In genomic region chr6:13423292-13423691, GRCh38 we compare ENCODE assay signal across 12 cellular contexts.
DNase-seq lines count a peak whose midpoint lies in the region; ATAC-seq and TF ChIP-seq lines count a peak whose summit lies in the region.
"Had no signal": no experiment of that assay in that cellular context is flagged by ENCODE, and none has a peak within 500 bp of the region (broad histone marks: within the 10 kb centered on the region; RNA-seq: fewer than 3 reads in every experiment).

No MANE protein-coding gene starts in this region.

- peaks cover 12% of the 10 kb centered on the region for H3K9me1 ChIP-seq in IMR-90 (ENCODE audit: insufficient read depth, low read length)

- intact Hi-C loops in IMR-90 (cut with micrococcal nuclease) (no loop called here), dorsolateral prefrontal cortex (cut with DNase I) (no loop called here)
- intact Hi-C loops in activated CD4-positive, alpha-beta T cell treated with anti-CD3 and anti-CD28 coated beads for 36 hours (cut with DNase I, micrococcal nuclease) = no loop called here

- no peak for TF ChIP-seq POLR2A in IMR-90 (IDR thresholded peaks at IDR 0.05; ENCODE audit: low read depth, low read length)

- no peak overlapping the region for H3K9ac ChIP-seq in IMR-90 (ENCODE audit: low read depth, low read length)
- H3K9ac ChIP-seq in stomach smooth muscle (ENCODE audit: low read length in 2 of 2) = peak overlapping the region in 1 of 2 donors; percentile 47

- no peak overlapping the region for H3K27ac ChIP-seq in IMR-90 (ENCODE audit: insufficient read depth, low read length)
- H3K27ac ChIP-seq in dorsolateral prefrontal cortex = peak overlapping the region in 40 of 59 donors; percentile 9 to 95 (median 74)
- peak overlapping the region; percentile 41 to 75 for H3K27ac ChIP-seq in lung (ENCODE audit: low read depth in 1 of 2, low read length in 1 of 2)
- peak overlapping the region; percentile 91 for H3K27ac ChIP-seq in stomach smooth muscle (ENCODE audit: low read length)

- no peak overlapping the region for H3K4me2 ChIP-seq in IMR-90 (ENCODE audit: low read depth, low read length)

- peak overlapping the region in 1 of 2 experiments; percentile 53; a peak in 1 of 4 replicates for H4K8ac ChIP-seq in IMR-90 (ENCODE audit: low read depth in 2 of 2, low read length in 2 of 2)

- H3K36me3 Mint-ChIP-seq in activated CD4-positive, alpha-beta T cell treated with anti-CD3 and anti-CD28 coated beads for 36 hours (ENCODE audit: low read depth) = no peaks in the 10 kb centered on the region

- H3K4me1 ChIP-seq in IMR-90 (ENCODE audit: control insufficient read depth, insufficient read depth, low read length) (peaks cover 19% of the 10 kb centered on the region), lung (ENCODE audit: control insufficient read depth in 2 of 2, insufficient read depth in 2 of 2, low read length in 2 of 2) (peaks cover 33 to 43% of the 10 kb centered on the region in 2 donors), stomach smooth muscle (ENCODE audit: control insufficient read depth, insufficient read depth, low read length) (peaks cover 81% of the 10 kb centered on the region)

- H2BK20ac ChIP-seq in IMR-90 (ENCODE audit: low read depth, low read length) = no peak overlapping the region

- no peak for TF ChIP-seq RAD21 in IMR-90 (IDR thresholded peaks at IDR 0.05; ENCODE audit: low read length)

- H3K9me3 Mint-ChIP-seq in activated CD4-positive, alpha-beta T cell treated with anti-CD3 and anti-CD28 coated beads for 36 hours (ENCODE audit: low read depth) = no peaks in the 10 kb centered on the region

- no TSS peak for BruUV-seq in IMR-90 (replicated peaks; lab: Mats Ljungman, UMichigan)

- H2BK5ac ChIP-seq in IMR-90 (ENCODE audit: low read depth, low read length, poor library complexity, severe bottlenecking) = no peak overlapping the region

- H3K36me3 ChIP-seq in IMR-90 (ENCODE audit: control insufficient read depth, insufficient read depth, low read length) (no peaks in the 10 kb centered on the region), lung (ENCODE audit: control insufficient read depth in 2 of 2, insufficient read depth in 2 of 2, low read length in 2 of 2) (no peaks in the 10 kb centered on the region), stomach smooth muscle (ENCODE audit: control insufficient read depth in 2 of 2, insufficient read depth in 2 of 2, low read length in 2 of 2) (no peaks in the 10 kb centered on the region)

- no peak for TF ChIP-seq CTCF in IMR-90 (conservative IDR thresholded peaks at IDR 0.05; ENCODE audit: low read depth, low read length)
- TF ChIP-seq CTCF in dorsolateral prefrontal cortex (IDR thresholded peaks at IDR 0.05 in 54 of 56, conservative IDR thresholded peaks at IDR 0.05 in 2 of 56; ENCODE audit: low read depth in 1 of 56, partially characterized antibody in 56 of 56) = no peak
- no peak for TF ChIP-seq CTCF in lung (IDR thresholded peaks at IDR 0.05; ENCODE audit: control extremely low read depth, extremely low read depth)

- no peak overlapping the region for H2BK120ac ChIP-seq in IMR-90 (ENCODE audit: low read depth, low read length)

- CTCF ChIA-PET in IMR-90 (lab: Yijun Ruan, JAX) = no interaction called here
- CTCF ChIA-PET in activated CD4-positive, alpha-beta T cell treated with anti-CD3 and anti-CD28 coated beads for 36 hours (lab: Charles Lee) = interaction anchor here (0.7 to 1.3 kb wide), 2 partner anchors 66 to 94 kb away, joined by 3 to 7 read pairs; no protein-coding TSS in a partner anchor

- ATAC-seq in IMR-90 (ENCODE audit: low read depth) = no peak
- ATAC-seq in lung (ENCODE audit: insufficient read depth, low FRiP score) = no peak
- ATAC-seq in HG02885 (IDR thresholded peaks at IDR 0.05; ENCODE audit: poor library complexity, unreplicated experiment) = no peak
- ATAC-seq in activated CD4-positive, alpha-beta T cell treated with anti-CD3 and anti-CD28 coated beads for 36 hours = no peak
- ATAC-seq: activated CD8-positive, alpha-beta T cell treated with anti-CD3 and anti-CD28 coated beads, Interleukin-2, amount 10 ng/mL, durations not matched to agents 7 days and 5 days had no signal

- H3K4me1 Mint-ChIP-seq in activated CD4-positive, alpha-beta T cell treated with anti-CD3 and anti-CD28 coated beads for 36 hours = peaks cover 54% of the 10 kb centered on the region

- POLR2A ChIA-PET in IMR-90 (lab: Charles Lee; ENCODE audit: unreplicated experiment) = no interaction called here
- POLR2A ChIA-PET in activated CD4-positive, alpha-beta T cell treated with anti-CD3 and anti-CD28 coated beads for 36 hours (lab: Charles Lee) = no interaction called here

- H2BK15ac ChIP-seq in IMR-90 (ENCODE audit: low read depth, low read length) = no peak overlapping the region

- DNase-seq in IMR-90 (no peak), dorsolateral prefrontal cortex (no peak), lung (ENCODE audit: low spot score) (no peak), germinal center (ENCODE audit: low spot score) (no peak)
- no peak for DNase-seq in activated CD4-positive, alpha-beta T cell treated with anti-CD3 and anti-CD28 coated beads for 36 hours
- DNase-seq: activated CD8-positive, alpha-beta T cell treated with anti-CD3 and anti-CD28 coated beads, Interleukin-2, amount 10 ng/mL, durations not matched to agents 7 days and 5 days; NCI-H187; NCI-H524; stimulated activated CD4-positive, alpha-beta T cell treated with anti-CD3 and anti-CD28 coated beads, Interleukin-2, amount 100 ng/mL, for 48 hours; stimulated activated CD8-positive, alpha-beta memory T cell treated with anti-CD3 and anti-CD28 coated beads, Interleukin-4, amount 100 ng/mL, for 48 hours had no signal

- H3K23ac ChIP-seq in IMR-90 (ENCODE audit: low read depth, low read length) = peak overlapping the region; percentile 36; the same call in 1 of the 2 replicates

- H2AK5ac ChIP-seq in IMR-90 (ENCODE audit: low read depth, low read length) = no peak overlapping the region; the same call in 1 of the 2 replicates

- 0 out of 2 replicates have a peak overlapping the region, but pooled peaks have one; percentile 7 for H3K14ac ChIP-seq in IMR-90 (replicated peaks; ENCODE audit: low read depth, low read length)

- H2AK9ac ChIP-seq in IMR-90 (replicated peaks; ENCODE audit: low read depth, low read length, poor library complexity) = peak overlapping the region; percentile 79

- dilution Hi-C loops in IMR-90 (cut with HindIII; ENCODE audit: low sequenced_read_pairs, unreplicated experiment) = no loop called here

- H3K9me3 ChIP-seq in IMR-90 (ENCODE audit: control insufficient read depth, insufficient read depth, low read length) (no peaks in the 10 kb centered on the region), lung (ENCODE audit: control insufficient read depth in 2 of 2, insufficient read depth in 1 of 2, low read length in 1 of 2) (no peaks in the 10 kb centered on the region), stomach smooth muscle (ENCODE audit: control insufficient read depth in 2 of 2, low read length in 2 of 2) (no peaks in the 10 kb centered on the region)

- no peak overlapping the region for H3K27ac Mint-ChIP-seq in activated CD4-positive, alpha-beta T cell treated with anti-CD3 and anti-CD28 coated beads for 36 hours
- H3K27ac Mint-ChIP-seq: activated CD8-positive, alpha-beta T cell treated with anti-CD3 and anti-CD28 coated beads, Interleukin-2, amount 10 ng/mL, durations not matched to agents 7 days and 5 days had no signal

- WGBS in IMR-90 (ENCODE audit: extremely low coverage in 2 of 2, insufficient read length in 1 of 2), 2 experiments = no CpG with 5 or more reads among the region's 8 CpGs
- WGBS in lung, 2 donors = 91 to 95% methylated on average over 8 of the region's 8 CpGs

- peaks cover 0 to 12% of the 10 kb centered on the region in 2 experiments; a peak in 1 of 4 replicates for H3K79me1 ChIP-seq in IMR-90 (ENCODE audit: low read depth in 1 of 2, low read length in 2 of 2)

- H3K27me3 ChIP-seq in IMR-90 (ENCODE audit: control insufficient read depth, insufficient read depth, low read length) (no peaks in the 10 kb centered on the region), dorsolateral prefrontal cortex (no peaks in the 10 kb centered on the region), lung (ENCODE audit: control insufficient read depth, insufficient read depth) (no peaks in the 10 kb centered on the region), stomach smooth muscle (ENCODE audit: control insufficient read depth in 1 of 2, insufficient read depth in 2 of 2, low read length in 2 of 2) (no peaks in the 10 kb centered on the region)

- H3K27me3 Mint-ChIP-seq in activated CD4-positive, alpha-beta T cell treated with anti-CD3 and anti-CD28 coated beads for 36 hours = peaks cover 5% of the 10 kb centered on the region

- no peak overlapping the region for H3K56ac ChIP-seq in IMR-90 (ENCODE audit: extremely low read depth, insufficient read depth, low read length)

- H4K91ac ChIP-seq in IMR-90 (ENCODE audit: insufficient read depth, low read depth, low read length) = no peak overlapping the region

- H2AFZ ChIP-seq in IMR-90 (replicated peaks; ENCODE audit: low read length, poor library complexity) = no peak overlapping the region

- H3K4me3 ChIP-seq in IMR-90 (ENCODE audit: insufficient read depth, low read depth, low read length) (no peak overlapping the region), dorsolateral prefrontal cortex (no peak overlapping the region), lung (no peak overlapping the region), stomach smooth muscle (ENCODE audit: low read length in 2 of 2) (no peak overlapping the region)

- no peak overlapping the region for H4K5ac ChIP-seq in IMR-90 (ENCODE audit: low read depth, low read length)

- H3K18ac ChIP-seq in IMR-90 (ENCODE audit: low read depth, low read length) = no peak overlapping the region

- in situ Hi-C loops in IMR-90 (cut with MboI; ENCODE audit: low sequenced_read_pairs) = no loop called here

- H3K4me3 Mint-ChIP-seq in activated CD4-positive, alpha-beta T cell treated with anti-CD3 and anti-CD28 coated beads for 36 hours = no peak overlapping the region
- H3K4me3 Mint-ChIP-seq: activated CD8-positive, alpha-beta T cell treated with anti-CD3 and anti-CD28 coated beads, Interleukin-2, amount 10 ng/mL, durations not matched to agents 7 days and 5 days had no signal

- H3K4ac ChIP-seq in IMR-90 (ENCODE audit: low read depth, low read length) = peak overlapping the region; percentile 15; the same call in 1 of the 2 replicates

- no peaks in the 10 kb centered on the region for H4K20me1 ChIP-seq in IMR-90 (ENCODE audit: insufficient read depth, low read length)

TF ChIP-seq in IMR-90, 13 proteins besides CTCF, POLR2A, EP300 and RAD21 (continues in another document):
- TF ChIP-seq FOS (IDR thresholded peaks at IDR 0.05; ENCODE audit: low read depth, low read length) = no peak
- no peak for TF ChIP-seq MAZ (IDR thresholded peaks at IDR 0.05; ENCODE audit: borderline replicate concordance, low read depth, low read length)
- TF ChIP-seq RFX5 (IDR thresholded peaks at IDR 0.05; ENCODE audit: low read depth, low read length) = no peak
- no peak for TF ChIP-seq MAFK (IDR thresholded peaks at IDR 0.05; ENCODE audit: low read depth, low read length)
- TF ChIP-seq BHLHE40 (IDR thresholded peaks at IDR 0.05; ENCODE audit: low read depth, low read length) = no peak
- no peak for TF ChIP-seq CEBPB (IDR thresholded peaks at IDR 0.05; ENCODE audit: low read depth, low read length)
- TF ChIP-seq NFE2L2 (IDR thresholded peaks at IDR 0.05; ENCODE audit: low read depth, low read length) = no peak
- no peak for TF ChIP-seq MXI1 (IDR thresholded peaks at IDR 0.05; ENCODE audit: borderline replicate concordance, low read depth, low read length)
